In the genomic region with DNA sequence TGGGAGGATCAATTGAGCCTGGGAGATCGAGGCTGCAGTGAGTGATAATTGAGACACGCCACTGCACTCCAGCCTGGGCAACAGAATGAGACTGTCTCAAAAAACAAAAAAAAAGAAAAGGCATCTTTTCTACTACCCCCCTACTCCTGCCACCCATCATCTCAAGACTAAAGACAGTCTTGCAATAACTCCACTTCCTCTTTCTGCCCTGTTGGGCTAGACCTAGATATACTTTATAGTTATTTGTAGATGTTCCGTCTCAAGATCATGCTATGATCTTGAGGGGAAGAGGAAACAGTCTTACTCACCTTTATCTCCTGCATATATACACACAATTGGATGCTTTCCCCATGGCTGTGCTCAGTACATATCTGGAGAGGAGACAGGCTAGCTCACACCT, we compare ENCODE assay signal across 13 cellular contexts. TPM values are rescaled to one million over a fixed set of nuclear protein-coding genes. Genes with fewer than 3 reads are reported as not detected.
DNase-seq lines count a peak whose midpoint lies in the region; ATAC-seq, FAIRE-seq and TF ChIP-seq lines count a peak whose summit lies in the region.
"Had no signal": no experiment of that assay in that cellular context is flagged by ENCODE, and none has a peak within 500 bp of the region (broad histone marks: within the 10 kb centered on the region; RNA-seq: fewer than 3 reads in every experiment).

No MANE protein-coding gene starts in this region.

- H3K27ac ChIP-seq in BLaER1 treated with 17β-estradiol and CSF1 and Interleukin-3, amounts not matched to agents 10 nM and 100 nM = peak overlapping the region in 9 of 11 experiments; percentile 33 to 69 (median 59); a peak in 17 of 22 replicates
- peak overlapping the region in 1 of 4 donors; percentile 60 for H3K27ac ChIP-seq in Peyer's patch
- H3K27ac ChIP-seq: VCaP had no signal

- peaks cover 47% of the 10 kb centered on the region for H3K4me1 Mint-ChIP-seq in activated naive CD8-positive, alpha-beta T cell treated with anti-CD3 and anti-CD28 coated beads for 36 hours

- peaks cover 64 to 77% (median 70%) of the 10 kb centered on the region in 10 experiments for H3K4me1 ChIP-seq in BLaER1 treated with 17β-estradiol and CSF1 and Interleukin-3, amounts not matched to agents 10 nM and 100 nM
- peaks cover 0 to 21% (median 13%) of the 10 kb centered on the region in 4 donors for H3K4me1 ChIP-seq in Peyer's patch

- FAIRE-seq in GM12891 (lab: Jason Lieb, UNC) = no peak
- FAIRE-seq: bronchial epithelial cell had no signal

- H3K27me3 Mint-ChIP-seq in activated naive CD8-positive, alpha-beta T cell treated with anti-CD3 and anti-CD28 coated beads for 36 hours = no peaks in the 10 kb centered on the region

- no peak for DNase-seq in GM12891 (ENCODE audit: insufficient read length, low spot score)
- DNase-seq in NOMO-1 treated with DMSO at 0.1 percent for 48 hours (lab: John Stamatoyannopoulos, UW; ENCODE audit: unreplicated experiment) = peak; percentile 97
- DNase-seq in activated naive CD8-positive, alpha-beta T cell treated with anti-CD3 and anti-CD28 coated beads for 36 hours = no peak
- no peak for DNase-seq in mucosa of gallbladder (ENCODE audit: low spot score)
- DNase-seq in ecto neural progenitor cell (ENCODE audit: low spot score) = no peak
- no peak for DNase-seq in Peyer's patch
- DNase-seq: stimulated activated naive CD4-positive, alpha-beta T cell had no signal

- H3K9ac ChIP-seq in BLaER1 treated with 17β-estradiol and CSF1 and Interleukin-3, amounts not matched to agents 10 nM and 100 nM = peak overlapping the region in 9 of 11 experiments; percentile 15 to 46 (median 27); a peak in 9 of 22 replicates

- no peak overlapping the region for H3K4me3 Mint-ChIP-seq in activated naive CD8-positive, alpha-beta T cell treated with anti-CD3 and anti-CD28 coated beads for 36 hours

- peaks cover 13 to 29% (median 23%) of the 10 kb centered on the region in 11 experiments for H3K36me3 ChIP-seq in BLaER1 treated with 17β-estradiol and CSF1 and Interleukin-3, amounts not matched to agents 10 nM and 100 nM
- peaks cover 0 to 17% (median 0%) of the 10 kb centered on the region in 3 donors for H3K36me3 ChIP-seq in Peyer's patch

- no peak for TF ChIP-seq CTCF in Peyer's patch (IDR thresholded peaks at IDR 0.05)

- no peaks in the 10 kb centered on the region for H3K9me3 ChIP-seq in BLaER1 treated with 17β-estradiol and CSF1 and Interleukin-3, amounts not matched to agents 10 nM and 100 nM (replicated peaks in 1 of 11)
- H3K9me3 ChIP-seq in Peyer's patch = no peaks in the 10 kb centered on the region

- no peak for ATAC-seq in HG03108 (IDR thresholded peaks at IDR 0.05; ENCODE audit: unreplicated experiment)

- H3K9me3 Mint-ChIP-seq in activated naive CD8-positive, alpha-beta T cell treated with anti-CD3 and anti-CD28 coated beads for 36 hours = no peaks in the 10 kb centered on the region

- H3K27ac Mint-ChIP-seq in activated naive CD8-positive, alpha-beta T cell treated with anti-CD3 and anti-CD28 coated beads for 36 hours = peak overlapping the region; percentile 42

- TF ChIP-seq POLR2A in GM12891 (IDR thresholded peaks at IDR 0.05; ENCODE audit: low read depth, low read length) = no peak
- no peak for TF ChIP-seq POLR2A in Peyer's patch (IDR thresholded peaks at IDR 0.05)

- H4K20me1 ChIP-seq in BLaER1 treated with 17β-estradiol and CSF1 and Interleukin-3, amounts not matched to agents 10 nM and 100 nM = peaks cover 0 to 19% (median 0%) of the 10 kb centered on the region in 11 experiments; a peak in 6 of 22 replicates

- peak overlapping the region; percentile 69 to 100 (median 85) for H3K4me2 ChIP-seq in BLaER1 treated with 17β-estradiol and CSF1 and Interleukin-3, amounts not matched to agents 10 nM and 100 nM

- H3K4me3 ChIP-seq in BLaER1 treated with 17β-estradiol and CSF1 and Interleukin-3, amounts not matched to agents 10 nM and 100 nM = no peak overlapping the region
- H3K4me3 ChIP-seq in Peyer's patch = no peak overlapping the region

- no peaks in the 10 kb centered on the region for H3K27me3 ChIP-seq in BLaER1 treated with 17β-estradiol and CSF1 and Interleukin-3, amounts not matched to agents 10 nM and 100 nM
- H3K27me3 ChIP-seq in Peyer's patch = no peaks in the 10 kb centered on the region

- H3K36me3 Mint-ChIP-seq in activated naive CD8-positive, alpha-beta T cell treated with anti-CD3 and anti-CD28 coated beads for 36 hours = peaks cover 12% of the 10 kb centered on the region

TF ChIP-seq in GM12891, 5 proteins besides CTCF, POLR2A, EP300 and RAD21:
- no peak for TF ChIP-seq TAF1 (IDR thresholded peaks at IDR 0.05; ENCODE audit: low read depth, low read length)
- peak; percentile 99 for TF ChIP-seq SPI1 (IDR thresholded peaks at IDR 0.05; ENCODE audit: low read depth, low read length)

RNA-seq across cellular contexts. Expression of a gene that starts 12.1 kb away (rescaled TPM):
- polyA plus RNA-seq in GM12891 (2012; ENCODE audit: low read depth, missing spikeins) = 11.6 TPM
- total RNA-seq in activated naive CD8-positive, alpha-beta T cell treated with anti-CD3 and anti-CD28 coated beads for 36 hours = 10 to 100 TPM; 66.3 to 67.7 TPM
- total RNA-seq in mucosa of gallbladder (1.5 TPM), Peyer's patch (100 to 1,000 TPM in 1 of 4 donors, 10 to 100 TPM in 3; 47.0 to 108 (median 87.0) TPM)

RNA-seq across cellular contexts. Expression of a gene that starts 24.0 kb away (rescaled TPM):
- 4.0 TPM for polyA plus RNA-seq in GM12891 (2012; ENCODE audit: low read depth, missing spikeins)
- 10 to 100 TPM; 22.7 to 26.0 TPM for total RNA-seq in activated naive CD8-positive, alpha-beta T cell treated with anti-CD3 and anti-CD28 coated beads for 36 hours
- 41.8 TPM for total RNA-seq in mucosa of gallbladder
- 10 to 100 TPM in 1 of 4 donors, 1 to 10 TPM in 3; 1.9 to 10.7 (median 5.7) TPM for total RNA-seq in Peyer's patch

RNA-seq across cellular contexts. Expression of a gene that starts 39.3 kb away (rescaled TPM):
- polyA plus RNA-seq in GM12891 (2012; ENCODE audit: low read depth, missing spikeins) = 829 TPM
- 100 to 1,000 TPM; 309 to 321 TPM for total RNA-seq in activated naive CD8-positive, alpha-beta T cell treated with anti-CD3 and anti-CD28 coated beads for 36 hours
- total RNA-seq in mucosa of gallbladder (420 TPM), Peyer's patch (100 to 1,000 TPM; 223 to 578 (median 263) TPM)

RNA-seq across cellular contexts. Expression of a gene that starts 43.5 kb away (rescaled TPM):
- polyA plus RNA-seq in GM12891 (2012; ENCODE audit: low read depth, missing spikeins) = 57.8 TPM
- total RNA-seq in activated naive CD8-positive, alpha-beta T cell treated with anti-CD3 and anti-CD28 coated beads for 36 hours = 10 to 100 TPM; 73.4 to 79.7 TPM
- 63.4 TPM for total RNA-seq in mucosa of gallbladder
- total RNA-seq in Peyer's patch = 10 to 100 TPM; 18.4 to 25.6 (median 24.8) TPM

RNA-seq across cellular contexts. Expression of a gene that starts 48.9 kb away (rescaled TPM):
- polyA plus RNA-seq in GM12891 (2012; ENCODE audit: low read depth, missing spikeins) = 154 TPM
- 100 to 1,000 TPM; 102 to 105 TPM for total RNA-seq in activated naive CD8-positive, alpha-beta T cell treated with anti-CD3 and anti-CD28 coated beads for 36 hours
- total RNA-seq in mucosa of gallbladder = 5.8 TPM
- 10 to 100 TPM in 1 of 4 donors, 1 to 10 TPM in 3; 3.8 to 66.0 (median 4.4) TPM for total RNA-seq in Peyer's patch
- total RNA-seq: glomerular endothelial cell, M059J had no signal

Comparison
In these comparisons a context has a peak if more than half of its experiments do, and no peak if none do; other contexts are left out.
1. RNA of a gene that starts 12.1 kb away (total RNA-seq): 47.0 to 108 TPM in Peyer's patch and 66.3 to 67.7 TPM in activated naive CD8-positive, alpha-beta T cell treated with anti-CD3 and anti-CD28 coated beads for 36 hours; 1.5 TPM in mucosa of gallbladder (single experiment); every median in the first group is over 10 times any median in the second.